In genomic region chr6:142757827-142758226, GRCh38 we compare ENCODE assay signal across 12 cellular contexts.
"Had no signal": no experiment of that assay in that cellular context is flagged by ENCODE, and none has a peak within 500 bp of the region (broad histone marks: within the 10 kb centered on the region; RNA-seq: fewer than 3 reads in every experiment).

No MANE protein-coding gene starts in this region.

- H3K4me3 ChIP-seq: cardiac muscle cell, SJSA1, upper lobe of right lung had no signal

- H3K27me3 ChIP-seq: cardiac muscle cell, neutrophil, SJSA1, upper lobe of right lung had no signal

- ATAC-seq: stimulated activated memory B cell treated with anti-CD40 and anti-IgM and Interleukin-4, amounts not matched to agents 10 μg/mL and 1 μg/mL and 100 μg/mL, for 72 hours; upper lobe of right lung had no signal

- H3K9me3 Mint-ChIP-seq: dendritic cell treated with granulocyte-macrophage colony-stimulating factor and Interleukin-4, amounts not matched to agents 40 ng/mL and 50 ng/mL, for 4 days; stimulated activated memory B cell treated with anti-CD40 and anti-IgM and Interleukin-4, amounts not matched to agents 10 μg/mL and 1 μg/mL and 100 μg/mL, for 72 hours had no signal

- H3K4me3 Mint-ChIP-seq: dendritic cell treated with granulocyte-macrophage colony-stimulating factor and Interleukin-4, amounts not matched to agents 40 ng/mL and 50 ng/mL, for 4 days; stimulated activated memory B cell treated with anti-CD40 and anti-IgM and Interleukin-4, amounts not matched to agents 10 μg/mL and 1 μg/mL and 100 μg/mL, for 72 hours had no signal

- H3K4me1 ChIP-seq: upper lobe of right lung had no signal

- H3K27ac ChIP-seq: cardiac muscle cell, neutrophil, SJSA1, upper lobe of right lung had no signal

- H3K9me3 ChIP-seq: neutrophil, SJSA1, upper lobe of right lung had no signal

- H3K27ac Mint-ChIP-seq: dendritic cell treated with granulocyte-macrophage colony-stimulating factor and Interleukin-4, amounts not matched to agents 40 ng/mL and 50 ng/mL, for 4 days; progenitor cell of endocrine pancreas; stimulated activated memory B cell treated with anti-CD40 and anti-IgM and Interleukin-4, amounts not matched to agents 10 μg/mL and 1 μg/mL and 100 μg/mL, for 72 hours had no signal

- DNase-seq: activated T-cell treated with anti-CD3 and anti-CD28 coated beads for 4 hours, hypothalamus, kidney glomerular epithelial cell, SW 1271, T-helper 9 cell, upper lobe of right lung had no signal

- H3K27me3 Mint-ChIP-seq: dendritic cell treated with granulocyte-macrophage colony-stimulating factor and Interleukin-4, amounts not matched to agents 40 ng/mL and 50 ng/mL, for 4 days; progenitor cell of endocrine pancreas; stimulated activated memory B cell treated with anti-CD40 and anti-IgM and Interleukin-4, amounts not matched to agents 10 μg/mL and 1 μg/mL and 100 μg/mL, for 72 hours had no signal
